28 cellular contexts compared by ENCODE assay signal in the genomic region with DNA sequence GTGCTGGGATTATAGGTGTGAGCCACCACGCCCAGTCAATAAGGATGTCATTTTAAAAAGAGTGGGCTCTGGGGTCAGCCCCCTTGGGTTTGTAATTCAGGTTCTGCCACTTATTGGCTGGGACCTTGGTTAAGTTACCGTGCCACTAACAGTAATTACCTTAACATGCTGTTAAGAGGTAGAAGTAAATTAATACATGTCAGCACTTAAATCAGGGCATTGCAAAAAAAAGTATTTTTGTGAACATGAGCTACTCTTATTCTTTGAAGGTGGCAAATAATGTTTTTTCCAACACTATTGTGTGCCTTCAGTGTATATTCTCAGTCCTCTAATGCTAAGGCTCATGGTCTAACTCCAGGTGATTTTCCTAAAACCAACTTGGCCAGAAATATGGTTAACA.
"Had no signal": no experiment of that assay in that cellular context is flagged by ENCODE, and none has a peak within 500 bp of the region (broad histone marks: within the 10 kb centered on the region; RNA-seq: fewer than 3 reads in every experiment).

No MANE protein-coding gene starts in this region.

- H3K27ac ChIP-seq: colonic mucosa, coronary artery, dorsolateral prefrontal cortex, epithelial cell of prostate, esophagus muscularis mucosa, esophagus squamous epithelium, foreskin keratinocyte, gastrocnemius medialis, gastroesophageal sphincter, heart left ventricle, heart right ventricle had no signal

- H3K36me3 ChIP-seq: colonic mucosa, esophagus muscularis mucosa, esophagus squamous epithelium, gastrocnemius medialis, gastroesophageal sphincter, heart right ventricle had no signal

- DNase-seq: colonic mucosa; cortex of kidney; dermis blood vessel endothelial cell; dorsolateral prefrontal cortex; effector CD4-positive, alpha-beta T cell; effector CD8-positive, alpha-beta T cell; effector memory CD4-positive, alpha-beta T cell; effector memory CD8-positive, alpha-beta T cell; endodermal cell; erythroblast; esophagus squamous epithelium; foreskin fibroblast; foreskin keratinocyte; foreskin melanocyte; gastrocnemius medialis; glutamatergic neuron; head of caudate nucleus; heart left ventricle; heart right ventricle had no signal

- FAIRE-seq: colon, endometrium, endothelial cell of umbilical vein, frontal cortex had no signal

- H3K4me1 ChIP-seq: colonic mucosa, esophagus muscularis mucosa, esophagus squamous epithelium, foreskin keratinocyte, gastrocnemius medialis, gastroesophageal sphincter, heart left ventricle, heart right ventricle had no signal

- H3K4me3 ChIP-seq: colonic mucosa, coronary artery, dorsolateral prefrontal cortex, esophagus muscularis mucosa, esophagus squamous epithelium, gastrocnemius medialis, gastroesophageal sphincter, heart left ventricle, heart right ventricle had no signal

- ATAC-seq: effector memory CD8-positive, alpha-beta T cell; esophagus mucosa; foreskin keratinocyte; gastrocnemius medialis; gastroesophageal sphincter; heart left ventricle; heart right ventricle had no signal

- H3K9me3 ChIP-seq: colonic mucosa, gastrocnemius medialis had no signal

- H3K27me3 ChIP-seq: colonic mucosa, dorsolateral prefrontal cortex, esophagus muscularis mucosa, esophagus squamous epithelium, foreskin keratinocyte, gastrocnemius medialis, gastroesophageal sphincter, heart left ventricle, heart right ventricle had no signal
